Comparison of ENCODE assay signal across 1 cellular context in the genomic region with DNA sequence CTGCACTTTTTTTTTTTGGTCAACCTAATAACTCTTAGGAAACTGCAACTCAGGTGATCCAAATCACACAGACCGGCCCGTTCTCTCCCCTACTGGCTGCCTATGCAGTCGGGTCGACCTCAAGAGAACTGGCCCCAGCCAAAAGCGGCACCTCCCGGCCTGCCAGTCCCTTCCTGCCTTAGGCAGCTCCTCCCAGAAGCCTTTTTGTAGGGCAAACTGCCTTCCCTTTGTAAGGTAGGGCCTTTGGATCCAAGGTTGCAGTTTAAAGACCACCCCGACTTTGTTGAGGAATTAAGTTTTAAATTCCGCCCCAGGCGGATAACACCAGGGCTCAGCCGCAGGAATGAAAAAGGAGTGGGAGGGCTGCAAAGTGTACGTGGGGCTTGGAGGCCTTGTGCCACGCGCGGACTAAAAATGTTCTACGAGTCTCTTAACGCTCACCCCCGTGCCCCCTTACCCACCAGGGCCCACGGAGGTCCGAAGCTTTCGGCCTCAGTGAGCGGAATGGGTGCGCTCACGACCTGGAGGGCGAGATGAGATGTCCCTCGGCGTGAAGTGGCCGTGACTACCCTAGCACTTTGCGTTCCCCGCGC.
A peak's percentile ranks its signal among the peaks of the same experiment; 100 is the strongest.
TF ChIP-seq lines count a peak whose summit lies in the region.

No MANE protein-coding gene starts in this region.

TF ChIP-seq in HepG2, 621 proteins besides CTCF, POLR2A, EP300 and RAD21 (continued from another document and continues in another):
- TF ChIP-seq, protein P1, sequence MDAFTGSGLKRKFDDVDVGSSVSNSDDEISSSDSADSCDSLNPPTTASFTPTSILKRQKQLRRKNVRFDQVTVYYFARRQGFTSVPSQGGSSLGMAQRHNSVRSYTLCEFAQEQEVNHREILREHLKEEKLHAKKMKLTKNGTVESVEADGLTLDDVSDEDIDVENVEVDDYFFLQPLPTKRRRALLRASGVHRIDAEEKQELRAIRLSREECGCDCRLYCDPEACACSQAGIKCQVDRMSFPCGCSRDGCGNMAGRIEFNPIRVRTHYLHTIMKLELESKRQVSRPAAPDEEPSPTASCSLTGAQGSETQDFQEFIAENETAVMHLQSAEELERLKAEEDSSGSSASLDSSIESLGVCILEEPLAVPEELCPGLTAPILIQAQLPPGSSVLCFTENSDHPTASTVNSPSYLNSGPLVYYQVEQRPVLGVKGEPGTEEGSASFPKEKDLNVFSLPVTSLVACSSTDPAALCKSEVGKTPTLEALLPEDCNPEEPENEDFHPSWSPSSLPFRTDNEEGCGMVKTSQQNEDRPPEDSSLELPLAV (CRISPR knock-in tag; conservative IDR thresholded peaks at IDR 0.05; ENCODE audit: low read depth): 0 out of 2 replicates have a peak, but pooled peaks have one; percentile 46
- TF ChIP-seq EHMT2 (IDR thresholded peaks at IDR 0.05; ENCODE audit: borderline replicate concordance, low read depth, low read length) (no peak), NCOR1 (IDR thresholded peaks at IDR 0.05; ENCODE audit: borderline replicate concordance, low read length) (no peak), SNRNP70 (IDR thresholded peaks at IDR 0.05; ENCODE audit: low read depth, low read length) (no peak), ZNF296 (CRISPR knock-in tag; conservative IDR thresholded peaks at IDR 0.05) (0 out of 2 replicates have a peak, but pooled peaks have one; percentile 71), ZNF761 (CRISPR knock-in tag; conservative IDR thresholded peaks at IDR 0.05) (peak; percentile 5; the same call in 1 of the 2 replicates), ZNF570 (CRISPR knock-in tag; IDR thresholded peaks at IDR 0.05; ENCODE audit: borderline replicate concordance) (no peak), MAFK (conservative IDR thresholded peaks at IDR 0.05 in 1 of 2, IDR thresholded peaks at IDR 0.05 in 1 of 2; ENCODE audit: low read length in 2 of 2) (no peak), MBNL3 (CRISPR knock-in tag; conservative IDR thresholded peaks at IDR 0.05) (no peak), MLLT10 (CRISPR knock-in tag; IDR thresholded peaks at IDR 0.05) (no peak), IRX3 (CRISPR knock-in tag; IDR thresholded peaks at IDR 0.05; ENCODE audit: borderline replicate concordance, low read depth) (peak; percentile 77; the same call in 1 of the 2 replicates), NAIF1 (CRISPR knock-in tag; IDR thresholded peaks at IDR 0.05; ENCODE audit: borderline replicate concordance) (0 out of 2 replicates have a peak, but pooled peaks have one; percentile 39), HES4 (CRISPR knock-in tag; IDR thresholded peaks at IDR 0.05; ENCODE audit: borderline replicate concordance) (no peak; the same call in 1 of the 2 replicates), HIVEP1 (CRISPR knock-in tag; IDR thresholded peaks at IDR 0.05) (peak; percentile 87), SAP130 (CRISPR knock-in tag; IDR thresholded peaks at IDR 0.05; ENCODE audit: low read depth) (no peak), RBM39 (IDR thresholded peaks at IDR 0.05; ENCODE audit: low read depth, low read length, poor library complexity, severe bottlenecking) (peak; percentile 24), RXRB (CRISPR knock-in tag; IDR thresholded peaks at IDR 0.05; ENCODE audit: borderline replicate concordance) (peak; percentile 4; the same call in 1 of the 2 replicates), RBM22 (optimal IDR thresholded peaks at IDR 0.05; ENCODE audit: low read length) (peak; percentile 84), PCBP1 (IDR thresholded peaks at IDR 0.05; ENCODE audit: borderline replicate concordance, low read depth, low read length) (peak; percentile 33; the same call in 1 of the 2 replicates), ZNF772 (CRISPR knock-in tag; IDR thresholded peaks at IDR 0.05) (0 out of 2 replicates have a peak, but pooled peaks have one; percentile 22), SALL1 (CRISPR knock-in tag; IDR thresholded peaks at IDR 0.05) (no peak), ZNF136 (CRISPR knock-in tag; IDR thresholded peaks at IDR 0.05; ENCODE audit: low read depth) (no peak), ZNF460 (CRISPR knock-in tag; IDR thresholded peaks at IDR 0.05; ENCODE audit: borderline replicate concordance) (no peak), ZBTB20 (CRISPR knock-in tag; IDR thresholded peaks at IDR 0.05; ENCODE audit: borderline replicate concordance, low read depth) (peak; percentile 66; the same call in 1 of the 2 replicates), ZKSCAN8 (CRISPR knock-in tag; IDR thresholded peaks at IDR 0.05; ENCODE audit: borderline replicate concordance) (no peak)
- TF ChIP-seq, protein P2, sequence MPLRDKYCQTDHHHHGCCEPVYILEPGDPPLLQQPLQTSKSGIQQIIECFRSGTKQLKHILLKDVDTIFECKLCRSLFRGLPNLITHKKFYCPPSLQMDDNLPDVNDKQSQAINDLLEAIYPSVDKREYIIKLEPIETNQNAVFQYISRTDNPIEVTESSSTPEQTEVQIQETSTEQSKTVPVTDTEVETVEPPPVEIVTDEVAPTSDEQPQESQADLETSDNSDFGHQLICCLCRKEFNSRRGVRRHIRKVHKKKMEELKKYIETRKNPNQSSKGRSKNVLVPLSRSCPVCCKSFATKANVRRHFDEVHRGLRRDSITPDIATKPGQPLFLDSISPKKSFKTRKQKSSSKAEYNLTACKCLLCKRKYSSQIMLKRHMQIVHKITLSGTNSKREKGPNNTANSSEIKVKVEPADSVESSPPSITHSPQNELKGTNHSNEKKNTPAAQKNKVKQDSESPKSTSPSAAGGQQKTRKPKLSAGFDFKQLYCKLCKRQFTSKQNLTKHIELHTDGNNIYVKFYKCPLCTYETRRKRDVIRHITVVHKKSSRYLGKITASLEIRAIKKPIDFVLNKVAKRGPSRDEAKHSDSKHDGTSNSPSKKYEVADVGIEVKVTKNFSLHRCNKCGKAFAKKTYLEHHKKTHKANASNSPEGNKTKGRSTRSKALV (CRISPR knock-in tag; IDR thresholded peaks at IDR 0.05): 0 out of 2 replicates have a peak, but pooled peaks have one; percentile 28
- TF ChIP-seq, protein P3, sequence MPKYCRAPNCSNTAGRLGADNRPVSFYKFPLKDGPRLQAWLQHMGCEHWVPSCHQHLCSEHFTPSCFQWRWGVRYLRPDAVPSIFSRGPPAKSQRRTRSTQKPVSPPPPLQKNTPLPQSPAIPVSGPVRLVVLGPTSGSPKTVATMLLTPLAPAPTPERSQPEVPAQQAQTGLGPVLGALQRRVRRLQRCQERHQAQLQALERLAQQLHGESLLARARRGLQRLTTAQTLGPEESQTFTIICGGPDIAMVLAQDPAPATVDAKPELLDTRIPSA (CRISPR knock-in tag; IDR thresholded peaks at IDR 0.05; ENCODE audit: borderline replicate concordance): no peak
- TF ChIP-seq, protein P4, sequence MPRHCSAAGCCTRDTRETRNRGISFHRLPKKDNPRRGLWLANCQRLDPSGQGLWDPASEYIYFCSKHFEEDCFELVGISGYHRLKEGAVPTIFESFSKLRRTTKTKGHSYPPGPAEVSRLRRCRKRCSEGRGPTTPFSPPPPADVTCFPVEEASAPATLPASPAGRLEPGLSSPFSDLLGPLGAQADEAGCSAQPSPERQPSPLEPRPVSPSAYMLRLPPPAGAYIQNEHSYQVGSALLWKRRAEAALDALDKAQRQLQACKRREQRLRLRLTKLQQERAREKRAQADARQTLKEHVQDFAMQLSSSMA (CRISPR knock-in tag; IDR thresholded peaks at IDR 0.05): 0 out of 2 replicates have a peak, but pooled peaks have one; percentile 8
- TF ChIP-seq, protein P5, sequence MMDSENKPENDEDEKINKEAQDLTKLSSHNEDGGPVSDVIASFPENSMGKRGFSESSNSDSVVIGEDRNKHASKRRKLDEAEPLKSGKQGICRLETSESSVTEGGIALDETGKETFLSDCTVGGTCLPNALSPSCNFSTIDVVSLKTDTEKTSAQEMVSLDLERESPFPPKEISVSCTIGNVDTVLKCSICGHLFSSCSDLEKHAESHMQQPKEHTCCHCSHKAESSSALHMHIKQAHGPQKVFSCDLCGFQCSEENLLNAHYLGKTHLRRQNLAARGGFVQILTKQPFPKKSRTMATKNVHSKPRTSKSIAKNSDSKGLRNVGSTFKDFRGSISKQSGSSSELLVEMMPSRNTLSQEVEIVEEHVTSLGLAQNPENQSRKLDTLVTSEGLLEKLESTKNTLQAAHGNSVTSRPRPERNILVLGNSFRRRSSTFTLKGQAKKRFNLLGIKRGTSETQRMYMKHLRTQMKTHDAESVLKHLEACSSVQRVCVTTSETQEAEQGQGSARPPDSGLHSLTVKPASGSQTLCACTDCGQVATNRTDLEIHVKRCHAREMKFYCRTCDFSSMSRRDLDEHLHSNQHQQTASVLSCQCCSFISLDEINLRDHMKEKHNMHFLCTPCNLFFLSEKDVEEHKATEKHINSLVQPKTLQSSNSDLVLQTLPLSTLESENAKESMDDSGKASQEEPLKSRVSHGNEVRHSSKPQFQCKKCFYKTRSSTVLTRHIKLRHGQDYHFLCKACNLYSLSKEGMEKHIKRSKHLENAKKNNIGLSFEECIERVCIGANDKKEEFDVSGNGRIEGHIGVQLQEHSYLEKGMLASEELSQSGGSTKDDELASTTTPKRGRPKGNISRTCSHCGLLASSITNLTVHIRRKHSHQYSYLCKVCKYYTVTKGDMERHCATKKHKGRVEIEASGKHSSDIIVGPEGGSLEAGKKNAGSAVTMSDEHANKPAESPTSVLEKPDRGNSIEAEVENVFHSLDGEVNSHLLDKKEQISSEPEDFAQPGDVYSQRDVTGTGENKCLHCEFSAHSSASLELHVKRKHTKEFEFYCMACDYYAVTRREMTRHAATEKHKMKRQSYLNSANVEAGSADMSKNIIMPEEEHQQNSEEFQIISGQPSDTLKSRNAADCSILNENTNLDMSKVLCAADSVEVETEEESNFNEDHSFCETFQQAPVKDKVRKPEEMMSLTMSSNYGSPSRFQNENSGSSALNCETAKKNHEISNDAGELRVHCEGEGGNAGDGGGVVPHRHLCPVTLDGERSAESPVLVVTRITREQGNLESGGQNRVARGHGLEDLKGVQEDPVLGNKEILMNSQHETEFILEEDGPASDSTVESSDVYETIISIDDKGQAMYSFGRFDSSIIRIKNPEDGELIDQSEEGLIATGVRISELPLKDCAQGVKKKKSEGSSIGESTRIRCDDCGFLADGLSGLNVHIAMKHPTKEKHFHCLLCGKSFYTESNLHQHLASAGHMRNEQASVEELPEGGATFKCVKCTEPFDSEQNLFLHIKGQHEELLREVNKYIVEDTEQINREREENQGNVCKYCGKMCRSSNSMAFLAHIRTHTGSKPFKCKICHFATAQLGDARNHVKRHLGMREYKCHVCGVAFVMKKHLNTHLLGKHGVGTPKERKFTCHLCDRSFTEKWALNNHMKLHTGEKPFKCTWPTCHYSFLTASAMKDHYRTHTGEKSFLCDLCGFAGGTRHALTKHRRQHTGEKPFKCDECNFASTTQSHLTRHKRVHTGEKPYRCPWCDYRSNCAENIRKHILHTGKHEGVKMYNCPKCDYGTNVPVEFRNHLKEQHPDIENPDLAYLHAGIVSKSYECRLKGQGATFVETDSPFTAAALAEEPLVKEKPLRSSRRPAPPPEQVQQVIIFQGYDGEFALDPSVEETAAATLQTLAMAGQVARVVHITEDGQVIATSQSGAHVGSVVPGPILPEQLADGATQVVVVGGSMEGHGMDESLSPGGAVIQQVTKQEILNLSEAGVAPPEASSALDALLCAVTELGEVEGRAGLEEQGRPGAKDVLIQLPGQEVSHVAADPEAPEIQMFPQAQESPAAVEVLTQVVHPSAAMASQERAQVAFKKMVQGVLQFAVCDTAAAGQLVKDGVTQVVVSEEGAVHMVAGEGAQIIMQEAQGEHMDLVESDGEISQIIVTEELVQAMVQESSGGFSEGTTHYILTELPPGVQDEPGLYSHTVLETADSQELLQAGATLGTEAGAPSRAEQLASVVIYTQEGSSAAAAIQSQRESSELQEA (CRISPR knock-in tag; IDR thresholded peaks at IDR 0.05; ENCODE audit: not compliant biosample characterization): no peak
- TF ChIP-seq, protein P6, sequence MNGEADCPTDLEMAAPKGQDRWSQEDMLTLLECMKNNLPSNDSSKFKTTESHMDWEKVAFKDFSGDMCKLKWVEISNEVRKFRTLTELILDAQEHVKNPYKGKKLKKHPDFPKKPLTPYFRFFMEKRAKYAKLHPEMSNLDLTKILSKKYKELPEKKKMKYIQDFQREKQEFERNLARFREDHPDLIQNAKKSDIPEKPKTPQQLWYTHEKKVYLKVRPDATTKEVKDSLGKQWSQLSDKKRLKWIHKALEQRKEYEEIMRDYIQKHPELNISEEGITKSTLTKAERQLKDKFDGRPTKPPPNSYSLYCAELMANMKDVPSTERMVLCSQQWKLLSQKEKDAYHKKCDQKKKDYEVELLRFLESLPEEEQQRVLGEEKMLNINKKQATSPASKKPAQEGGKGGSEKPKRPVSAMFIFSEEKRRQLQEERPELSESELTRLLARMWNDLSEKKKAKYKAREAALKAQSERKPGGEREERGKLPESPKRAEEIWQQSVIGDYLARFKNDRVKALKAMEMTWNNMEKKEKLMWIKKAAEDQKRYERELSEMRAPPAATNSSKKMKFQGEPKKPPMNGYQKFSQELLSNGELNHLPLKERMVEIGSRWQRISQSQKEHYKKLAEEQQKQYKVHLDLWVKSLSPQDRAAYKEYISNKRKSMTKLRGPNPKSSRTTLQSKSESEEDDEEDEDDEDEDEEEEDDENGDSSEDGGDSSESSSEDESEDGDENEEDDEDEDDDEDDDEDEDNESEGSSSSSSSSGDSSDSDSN (CRISPR knock-in tag; IDR thresholded peaks at IDR 0.05): no peak
- TF ChIP-seq, protein P7, sequence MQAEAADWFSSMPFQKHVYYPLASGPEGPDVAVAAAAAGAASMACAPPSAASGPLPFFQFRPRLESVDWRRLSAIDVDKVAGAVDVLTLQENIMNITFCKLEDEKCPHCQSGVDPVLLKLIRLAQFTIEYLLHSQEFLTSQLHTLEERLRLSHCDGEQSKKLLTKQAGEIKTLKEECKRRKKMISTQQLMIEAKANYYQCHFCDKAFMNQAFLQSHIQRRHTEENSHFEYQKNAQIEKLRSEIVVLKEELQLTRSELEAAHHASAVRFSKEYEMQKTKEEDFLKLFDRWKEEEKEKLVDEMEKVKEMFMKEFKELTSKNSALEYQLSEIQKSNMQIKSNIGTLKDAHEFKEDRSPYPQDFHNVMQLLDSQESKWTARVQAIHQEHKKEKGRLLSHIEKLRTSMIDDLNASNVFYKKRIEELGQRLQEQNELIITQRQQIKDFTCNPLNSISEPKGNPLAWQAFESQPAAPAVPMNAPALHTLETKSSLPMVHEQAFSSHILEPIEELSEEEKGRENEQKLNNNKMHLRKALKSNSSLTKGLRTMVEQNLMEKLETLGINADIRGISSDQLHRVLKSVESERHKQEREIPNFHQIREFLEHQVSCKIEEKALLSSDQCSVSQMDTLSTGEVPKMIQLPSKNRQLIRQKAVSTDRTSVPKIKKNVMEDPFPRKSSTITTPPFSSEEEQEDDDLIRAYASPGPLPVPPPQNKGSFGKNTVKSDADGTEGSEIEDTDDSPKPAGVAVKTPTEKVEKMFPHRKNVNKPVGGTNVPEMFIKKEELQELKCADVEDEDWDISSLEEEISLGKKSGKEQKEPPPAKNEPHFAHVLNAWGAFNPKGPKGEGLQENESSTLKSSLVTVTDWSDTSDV (CRISPR knock-in tag; IDR thresholded peaks at IDR 0.05): no peak
- TF ChIP-seq, protein P8, sequence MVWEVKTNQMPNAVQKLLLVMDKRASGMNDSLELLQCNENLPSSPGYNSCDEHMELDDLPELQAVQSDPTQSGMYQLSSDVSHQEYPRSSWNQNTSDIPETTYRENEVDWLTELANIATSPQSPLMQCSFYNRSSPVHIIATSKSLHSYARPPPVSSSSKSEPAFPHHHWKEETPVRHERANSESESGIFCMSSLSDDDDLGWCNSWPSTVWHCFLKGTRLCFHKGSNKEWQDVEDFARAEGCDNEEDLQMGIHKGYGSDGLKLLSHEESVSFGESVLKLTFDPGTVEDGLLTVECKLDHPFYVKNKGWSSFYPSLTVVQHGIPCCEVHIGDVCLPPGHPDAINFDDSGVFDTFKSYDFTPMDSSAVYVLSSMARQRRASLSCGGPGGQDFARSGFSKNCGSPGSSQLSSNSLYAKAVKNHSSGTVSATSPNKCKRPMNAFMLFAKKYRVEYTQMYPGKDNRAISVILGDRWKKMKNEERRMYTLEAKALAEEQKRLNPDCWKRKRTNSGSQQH (CRISPR knock-in tag; IDR thresholded peaks at IDR 0.05; ENCODE audit: low read depth): no peak
